In the genomic region with DNA sequence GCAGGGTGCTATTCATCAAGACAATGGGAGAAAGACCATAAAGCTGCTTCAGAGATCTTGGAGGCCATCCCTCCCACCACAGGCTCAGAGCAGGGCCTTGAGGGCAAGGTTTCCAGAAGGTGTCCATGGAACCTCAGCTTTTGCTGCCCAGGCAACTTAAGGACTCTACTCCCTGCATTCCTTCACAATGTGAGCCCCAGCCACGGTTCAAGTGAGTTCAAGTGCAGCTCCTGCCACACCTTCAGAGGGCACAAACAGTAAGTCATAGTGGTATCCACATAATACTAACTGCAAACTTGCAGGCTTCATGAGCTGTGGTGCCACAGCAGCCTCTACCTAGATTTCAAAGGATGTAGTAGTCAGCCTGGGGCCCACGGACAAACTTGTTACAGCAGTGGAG, we compare ENCODE assay signal across 34 cellular contexts.
"Had no signal": no experiment of that assay in that cellular context is flagged by ENCODE, and none has a peak within 500 bp of the region (broad histone marks: within the 10 kb centered on the region; RNA-seq: fewer than 3 reads in every experiment).

No MANE protein-coding gene starts in this region.

- DNase-seq: activated B cell treated with CpG ODN at 0.5 μM for 24 hours; activated CD4-positive, alpha-beta memory T cell treated with anti-CD3 and anti-CD28 coated beads for 36 hours; activated CD4-positive, alpha-beta T cell treated with anti-CD3 and anti-CD28 coated beads for 4 hours; activated CD4-positive, alpha-beta T cell treated with anti-CD3 and anti-CD28 coated beads, Interleukin-2, amount 10 ng/mL, durations not matched to agents 24 days and 14 days; activated CD4-positive, alpha-beta T cell treated with anti-CD3 and anti-CD28 coated beads, Interleukin-2, amount 50 U/mL, for 1 hour; activated CD4-positive, alpha-beta T cell treated with anti-CD3 and anti-CD28 coated beads, Interleukin-2, amount 50 U/mL, for 4 hours; activated CD4-positive, CD25-positive, alpha-beta regulatory T cell treated with anti-CD3 and anti-CD28 coated beads, Interleukin-2, amount 50 U/mL, for 72 hours; activated CD8-positive, alpha-beta memory T cell treated with anti-CD3 and anti-CD28 coated beads, Interleukin-2, amount 50 U/mL, for 4 hours; activated CD8-positive, alpha-beta T cell treated with anti-CD3 and anti-CD28 coated beads for 36 hours; activated effector memory CD4-positive, alpha-beta T cell treated with anti-CD3 and anti-CD28 coated beads, Interleukin-2, amount 50 U/mL, for 16 hours; activated gamma-delta T cell treated with Interleukin-2 at 50 U/mL for 16 hours; activated naive CD4-positive, alpha-beta T cell; activated naive CD4-positive, alpha-beta T cell treated with anti-CD3 and anti-CD28 coated beads for 36 hours; activated naive CD4-positive, alpha-beta T cell treated with anti-CD3 and anti-CD28 coated beads, Interleukin-2, amount 50 U/mL, for 16 hours; activated naive CD8-positive, alpha-beta T cell treated with anti-CD3 and anti-CD28 coated beads for 36 hours; activated T-cell treated with anti-CD3 and anti-CD28 coated beads for 4 hours; activated T-cell treated with anti-CD3 and anti-CD28 coated beads, Interleukin-2, amount 50 U/mL, for 1 hour; activated T-cell treated with anti-CD3 and anti-CD28 coated beads, Interleukin-2, amount 50 U/mL, for 4 hours; activated T-cell treated with anti-CD3 and anti-CD28 coated beads, Interleukin-2, amount 50 U/mL, for 72 hours; adrenal gland; amniotic stem cell; aorta; body of pancreas; brain microvascular endothelial cell; central memory CD4-positive, alpha-beta T cell; T-cell; T-helper 17 cell; T-helper 9 cell had no signal

- H3K9me3 Mint-ChIP-seq: activated B cell treated with CpG ODN at 0.5 μM for 24 hours; activated CD4-positive, alpha-beta memory T cell treated with anti-CD3 and anti-CD28 coated beads for 36 hours; activated CD4-positive, alpha-beta T cell treated with anti-CD3 and anti-CD28 coated beads, Interleukin-2, amount 10 ng/mL, durations not matched to agents 24 days and 14 days; activated CD8-positive, alpha-beta T cell treated with anti-CD3 and anti-CD28 coated beads for 36 hours; activated naive CD4-positive, alpha-beta T cell treated with anti-CD3 and anti-CD28 coated beads for 36 hours; activated naive CD4-positive, alpha-beta T cell treated with anti-CD3 and anti-CD28 coated beads, Interleukin-2, amount 50 U/mL, for 72 hours; activated naive CD8-positive, alpha-beta T cell treated with anti-CD3 and anti-CD28 coated beads for 36 hours; activated T-helper 1 cell treated with anti-CD3 and anti-CD28 coated beads, Interleukin-12 subunit alpha, Interleukin-12 subunit beta, Interleukin-2, Interleukin-4 antibody, amounts not matched to agents 30 ng/mL and 10 ng/mL and 1 ng/mL, durations not matched to agents 14 hours and 24 hours and 36 hours; activated T-helper 17 cell treated with anti-CD3 and anti-CD28 coated beads, Interleukin-2, amount 50 U/mL, for 72 hours; T-helper 2 cell treated with Interferon-gamma antibody and Interleukin-4, amounts not matched to agents 5 μg/mL and 100 μg/mL, for 36 hours had no signal

- H3K4me3 ChIP-seq: adrenal gland, body of pancreas, breast epithelium had no signal

- H3K36me3 Mint-ChIP-seq: activated CD4-positive, alpha-beta memory T cell treated with anti-CD3 and anti-CD28 coated beads for 36 hours; activated naive CD4-positive, alpha-beta T cell treated with anti-CD3 and anti-CD28 coated beads, Interleukin-2, amount 50 U/mL, for 72 hours; activated naive CD8-positive, alpha-beta T cell treated with anti-CD3 and anti-CD28 coated beads for 36 hours; T-cell had no signal

- H3K27ac Mint-ChIP-seq: activated B cell treated with CpG ODN at 0.5 μM for 24 hours; activated CD4-positive, alpha-beta memory T cell treated with anti-CD3 and anti-CD28 coated beads for 36 hours; activated CD4-positive, alpha-beta T cell treated with anti-CD3 and anti-CD28 coated beads, Interleukin-2, amount 10 ng/mL, durations not matched to agents 24 days and 14 days; activated CD8-positive, alpha-beta T cell treated with anti-CD3 and anti-CD28 coated beads for 36 hours; activated naive CD4-positive, alpha-beta T cell treated with anti-CD3 and anti-CD28 coated beads for 36 hours; activated naive CD4-positive, alpha-beta T cell treated with anti-CD3 and anti-CD28 coated beads, Interleukin-2, amount 50 U/mL, for 72 hours; activated naive CD8-positive, alpha-beta T cell treated with anti-CD3 and anti-CD28 coated beads for 36 hours; activated T-cell treated with anti-CD3 and anti-CD28 coated beads, Interleukin-2, amount 50 U/mL, for 72 hours; activated T-helper 1 cell treated with anti-CD3 and anti-CD28 coated beads, Interleukin-12 subunit alpha, Interleukin-12 subunit beta, Interleukin-2, Interleukin-4 antibody, amounts not matched to agents 30 ng/mL and 10 ng/mL and 1 ng/mL, durations not matched to agents 14 hours and 24 hours and 36 hours; activated T-helper 17 cell treated with anti-CD3 and anti-CD28 coated beads, Interleukin-2, amount 50 U/mL, for 72 hours; T-cell; T-helper 17 cell; T-helper 2 cell treated with Interferon-gamma antibody and Interleukin-4, amounts not matched to agents 5 μg/mL and 100 μg/mL, for 36 hours had no signal

- ATAC-seq: activated CD8-positive, alpha-beta T cell treated with anti-CD3 and anti-CD28 coated beads for 36 hours; activated naive CD4-positive, alpha-beta T cell treated with anti-CD3 and anti-CD28 coated beads, Interleukin-2, amount 50 U/mL, for 72 hours; activated T-cell treated with anti-CD3 and anti-CD28 coated beads, Interleukin-2, amount 50 U/mL, for 72 hours; activated T-helper 17 cell treated with anti-CD3 and anti-CD28 coated beads, Interleukin-2, amount 50 U/mL, for 72 hours; body of pancreas; T-cell; T-helper 17 cell had no signal

- H3K36me3 ChIP-seq: adrenal gland, brain microvascular endothelial cell, breast epithelium had no signal

- H3K4me1 Mint-ChIP-seq: activated B cell treated with CpG ODN at 0.5 μM for 24 hours; activated CD4-positive, alpha-beta T cell treated with anti-CD3 and anti-CD28 coated beads, Interleukin-2, amount 10 ng/mL, durations not matched to agents 24 days and 14 days; activated naive CD8-positive, alpha-beta T cell treated with anti-CD3 and anti-CD28 coated beads for 36 hours; activated T-helper 17 cell treated with anti-CD3 and anti-CD28 coated beads, Interleukin-2, amount 50 U/mL, for 72 hours; T-cell; T-helper 17 cell had no signal

- H3K9me3 ChIP-seq: adrenal gland, body of pancreas, breast epithelium had no signal

- H3K4me1 ChIP-seq: body of pancreas, breast epithelium had no signal

- H3K27ac ChIP-seq: adrenal gland, body of pancreas, brain microvascular endothelial cell, breast epithelium, VCaP had no signal

- H3K4me3 Mint-ChIP-seq: activated B cell treated with CpG ODN at 0.5 μM for 24 hours; activated CD4-positive, alpha-beta memory T cell treated with anti-CD3 and anti-CD28 coated beads for 36 hours; activated CD4-positive, alpha-beta T cell treated with anti-CD3 and anti-CD28 coated beads, Interleukin-2, amount 10 ng/mL, durations not matched to agents 24 days and 14 days; activated CD8-positive, alpha-beta T cell treated with anti-CD3 and anti-CD28 coated beads for 36 hours; activated naive CD4-positive, alpha-beta T cell treated with anti-CD3 and anti-CD28 coated beads for 36 hours; activated naive CD8-positive, alpha-beta T cell treated with anti-CD3 and anti-CD28 coated beads for 36 hours; activated T-cell treated with anti-CD3 and anti-CD28 coated beads, Interleukin-2, amount 50 U/mL, for 4 hours; activated T-cell treated with anti-CD3 and anti-CD28 coated beads, Interleukin-2, amount 50 U/mL, for 72 hours; activated T-helper 1 cell treated with anti-CD3 and anti-CD28 coated beads, Interleukin-12 subunit alpha, Interleukin-12 subunit beta, Interleukin-2, Interleukin-4 antibody, amounts not matched to agents 30 ng/mL and 10 ng/mL and 1 ng/mL, durations not matched to agents 14 hours and 24 hours and 36 hours; activated T-helper 17 cell treated with anti-CD3 and anti-CD28 coated beads, Interleukin-2, amount 50 U/mL, for 72 hours; T-cell; T-helper 17 cell; T-helper 2 cell treated with Interferon-gamma antibody and Interleukin-4, amounts not matched to agents 5 μg/mL and 100 μg/mL, for 36 hours had no signal

- H3K27me3 ChIP-seq: adrenal gland, body of pancreas, brain microvascular endothelial cell, breast epithelium had no signal
